In the genomic region with DNA sequence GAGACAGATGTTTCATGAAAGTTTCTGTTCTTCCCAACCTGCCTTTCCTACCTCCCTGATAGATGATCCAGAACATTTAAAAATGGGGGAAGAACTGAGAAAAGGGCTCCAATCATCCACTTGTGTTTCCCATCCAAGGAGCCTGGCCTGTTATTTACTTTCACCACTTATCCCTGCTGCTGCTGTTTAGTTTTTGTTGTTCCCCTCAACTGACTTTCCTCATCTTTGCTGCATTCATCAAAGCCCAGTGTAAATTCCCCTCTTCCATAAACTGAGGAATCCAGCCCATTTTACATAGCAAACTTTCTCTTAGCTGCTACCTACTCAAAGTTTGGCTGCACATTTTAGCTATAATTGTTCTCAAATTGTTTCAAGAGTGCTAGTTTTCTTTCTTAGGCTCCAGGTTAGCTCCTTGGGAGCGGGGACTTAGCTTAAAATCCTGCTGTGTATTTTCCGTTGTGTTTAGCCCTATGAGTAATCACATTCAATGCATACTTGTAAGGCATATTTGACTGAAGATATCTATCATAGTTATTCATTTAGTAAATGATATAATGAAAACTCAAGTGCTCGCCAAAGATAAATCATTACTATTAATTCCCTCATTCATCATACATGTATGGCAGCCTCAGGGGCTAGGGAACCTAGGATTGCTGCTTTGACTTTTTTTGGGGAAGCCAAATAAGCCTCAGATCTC, we compare ENCODE assay signal across 12 cellular contexts. TPM values are rescaled to one million over a fixed set of nuclear protein-coding genes. Genes with fewer than 3 reads are reported as not detected.
A peak's percentile ranks its signal among the peaks of the same experiment; 100 is the strongest.
DNase-seq lines count a peak whose midpoint lies in the region; ATAC-seq and TF ChIP-seq lines count a peak whose summit lies in the region.
"Had no signal": no experiment of that assay in that cellular context is flagged by ENCODE, and none has a peak within 500 bp of the region (broad histone marks: within the 10 kb centered on the region; RNA-seq: fewer than 3 reads in every experiment).

No MANE protein-coding gene starts in this region.

- POLR2A ChIA-PET in activated CD4-positive, alpha-beta T cell treated with anti-CD3 and anti-CD28 coated beads for 36 hours (lab: Charles Lee), result no interaction called here

- peak; percentile 6 for DNase-seq in NCI-H1105 (lab: John Stamatoyannopoulos, UW)
- DNase-seq in dorsolateral prefrontal cortex, result no peak
- DNase-seq in nephron progenitor cell, result no peak
- no peak for DNase-seq in activated CD4-positive, alpha-beta T cell treated with anti-CD3 and anti-CD28 coated beads for 36 hours
- no peak for DNase-seq in immature natural killer cell
- no peak for DNase-seq in pons (ENCODE audit: low spot score)
- DNase-seq: Caco-2, gastrocnemius medialis, NCI-H2081, T-helper 2 cell had no signal

- H3K27me3 ChIP-seq in BLaER1, result peaks cover 11% of the 10 kb centered on the region; the same call in 1 of the 2 replicates
- no peaks in the 10 kb centered on the region for H3K27me3 ChIP-seq in dorsolateral prefrontal cortex

- H3K27ac Mint-ChIP-seq in nephron progenitor cell (peak overlapping the region; percentile 99), immature natural killer cell (no peak overlapping the region)
- no peak overlapping the region for H3K27ac Mint-ChIP-seq in activated CD4-positive, alpha-beta T cell treated with anti-CD3 and anti-CD28 coated beads for 36 hours

- intact Hi-C loops in dorsolateral prefrontal cortex (cut with DNase I), result loop anchor here (5.0 to 10.0 kb wide), 2 partner anchors 98 to 300 kb away; a partner anchor contains a TSS
- intact Hi-C loops in activated CD4-positive, alpha-beta T cell treated with anti-CD3 and anti-CD28 coated beads for 36 hours (cut with DNase I, micrococcal nuclease), result loop anchor here in 1 of 2 experiments (5.0 kb wide), 1 partner anchor 305 kb away; no protein-coding TSS in a partner anchor

- no peak overlapping the region for H3K9ac ChIP-seq in BLaER1

- H3K4me1 Mint-ChIP-seq in nephron progenitor cell (peaks cover 33% of the 10 kb centered on the region), immature natural killer cell (peaks cover 12 to 18% of the 10 kb centered on the region in 2 donors)
- peaks cover 14% of the 10 kb centered on the region for H3K4me1 Mint-ChIP-seq in activated CD4-positive, alpha-beta T cell treated with anti-CD3 and anti-CD28 coated beads for 36 hours

- H3K36me3 ChIP-seq in BLaER1, result no peaks in the 10 kb centered on the region
- H3K36me3 ChIP-seq: gastrocnemius medialis had no signal

- H3K4me3 ChIP-seq in BLaER1 (no peak overlapping the region), dorsolateral prefrontal cortex (peak overlapping the region in 29 of 59 donors; percentile 0 to 93 (median 82))

- TF ChIP-seq CTCF in dorsolateral prefrontal cortex (IDR thresholded peaks at IDR 0.05 in 54 of 56, conservative IDR thresholded peaks at IDR 0.05 in 2 of 56; ENCODE audit: low read depth in 1 of 56, partially characterized antibody in 56 of 56), result no peak
- no peak for TF ChIP-seq CTCF in nephron progenitor cell (IDR thresholded peaks at IDR 0.05)

- H3K9me3 ChIP-seq in BLaER1, result no peaks in the 10 kb centered on the region
- H3K9me3 ChIP-seq: Caco-2, gastrocnemius medialis had no signal

- CTCF ChIA-PET in activated CD4-positive, alpha-beta T cell treated with anti-CD3 and anti-CD28 coated beads for 36 hours (lab: Charles Lee), result interaction anchor here (0.6 kb wide), 1 partner anchor 67 kb away, joined by 3 read pairs; no protein-coding TSS in a partner anchor

- H3K4me1 ChIP-seq in BLaER1, result peaks cover 18% of the 10 kb centered on the region
- H3K4me1 ChIP-seq: Caco-2 had no signal

- H3K4me2 ChIP-seq in BLaER1, result peak overlapping the region; percentile 76

- H3K27ac ChIP-seq in BLaER1 (no peak overlapping the region), dorsolateral prefrontal cortex (peak overlapping the region in 50 of 59 donors; percentile 8 to 96 (median 88))

- no peak for ATAC-seq in HG03378 (IDR thresholded peaks at IDR 0.05; ENCODE audit: unreplicated experiment)
- no peak for ATAC-seq in activated CD4-positive, alpha-beta T cell treated with anti-CD3 and anti-CD28 coated beads for 36 hours

- H3K27me3 Mint-ChIP-seq in nephron progenitor cell (ENCODE audit: low read depth, poor library complexity) (no peaks in the 10 kb centered on the region), immature natural killer cell (ENCODE audit: low read depth in 3 of 3) (peaks cover 4 to 14% (median 12%) of the 10 kb centered on the region in 3 donors)
- H3K27me3 Mint-ChIP-seq in activated CD4-positive, alpha-beta T cell treated with anti-CD3 and anti-CD28 coated beads for 36 hours, result peaks cover 33% of the 10 kb centered on the region

- no peaks in the 10 kb centered on the region for H3K9me3 Mint-ChIP-seq in nephron progenitor cell
- no peaks in the 10 kb centered on the region for H3K9me3 Mint-ChIP-seq in activated CD4-positive, alpha-beta T cell treated with anti-CD3 and anti-CD28 coated beads for 36 hours (ENCODE audit: low read depth)
- H3K9me3 Mint-ChIP-seq in immature natural killer cell, result peaks cover 0 to 10% (median 4%) of the 10 kb centered on the region in 6 donors

- H3K36me3 Mint-ChIP-seq in nephron progenitor cell (ENCODE audit: low read depth) (peaks cover 6% of the 10 kb centered on the region), immature natural killer cell (no peaks in the 10 kb centered on the region)
- H3K36me3 Mint-ChIP-seq in activated CD4-positive, alpha-beta T cell treated with anti-CD3 and anti-CD28 coated beads for 36 hours (ENCODE audit: low read depth), result no peaks in the 10 kb centered on the region

- no peaks in the 10 kb centered on the region for H4K20me1 ChIP-seq in BLaER1

- H3K4me3 Mint-ChIP-seq in nephron progenitor cell (peak overlapping the region; percentile 99), immature natural killer cell (no peak overlapping the region)
- H3K4me3 Mint-ChIP-seq in activated CD4-positive, alpha-beta T cell treated with anti-CD3 and anti-CD28 coated beads for 36 hours, result no peak overlapping the region

RNA-seq across cellular contexts. Expression of a gene that starts 1.4 kb away (rescaled TPM):
- total RNA-seq in dorsolateral prefrontal cortex, result 100 to 1,000 TPM in 1 of 120 experiments, 10 to 100 TPM in 119; 25.4 to 145 (median 48.0) TPM
- total RNA-seq in activated CD4-positive, alpha-beta T cell treated with anti-CD3 and anti-CD28 coated beads for 36 hours, result 1 to 10 TPM; 1.4 to 1.5 TPM
- polyA plus RNA-seq in immature natural killer cell, result not detected

Comparison
In these comparisons a context has a peak if more than half of its experiments do, and no peak if none do; other contexts are left out.
1. RNA of a gene that starts 1.4 kb away (total RNA-seq): 25.4 to 145 TPM in dorsolateral prefrontal cortex; 1.4 to 1.5 TPM in activated CD4-positive, alpha-beta T cell treated with anti-CD3 and anti-CD28 coated beads for 36 hours; every median in the first group is over 10 times any median in the second.